1 cellular context compared by ENCODE assay signal in the genomic region with DNA sequence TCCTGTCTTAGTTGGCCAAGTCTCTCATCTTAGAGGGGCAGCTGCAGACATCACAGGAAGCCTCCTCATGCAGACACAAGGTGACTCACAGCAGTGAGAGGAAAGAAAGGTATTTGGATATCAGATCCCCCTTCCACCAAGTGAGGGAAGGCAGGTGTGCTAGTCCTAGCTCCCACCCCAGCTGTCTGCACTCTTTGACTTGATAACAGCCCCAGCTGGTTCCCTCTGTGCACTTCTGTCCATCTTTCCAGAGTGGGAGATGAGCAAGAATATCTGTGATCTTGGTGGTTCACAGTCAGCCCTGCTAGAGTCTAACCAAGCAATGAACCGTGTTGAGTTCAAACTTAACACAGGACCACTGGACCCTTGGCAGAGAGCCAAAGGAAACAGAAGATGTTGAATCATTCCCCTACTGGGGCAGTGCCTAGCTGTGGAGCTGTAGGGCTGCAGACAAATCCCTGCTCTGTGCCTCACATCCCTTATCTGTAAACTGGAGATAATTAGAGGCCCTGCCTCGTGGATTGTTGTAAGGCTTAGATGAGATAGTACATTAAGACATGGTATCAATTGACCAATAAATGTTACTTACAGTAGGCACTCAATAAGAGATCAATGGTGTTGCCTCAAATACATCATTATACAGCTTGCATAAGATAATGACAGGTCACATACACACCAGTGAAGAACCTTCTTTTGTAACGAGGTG.
TF ChIP-seq lines count a peak whose summit lies in the region.

No MANE protein-coding gene starts in this region.

TF ChIP-seq in HepG2, 621 proteins besides CTCF, POLR2A, EP300 and RAD21 (continued from another document and continues in another):
- TF ChIP-seq, protein P1, sequence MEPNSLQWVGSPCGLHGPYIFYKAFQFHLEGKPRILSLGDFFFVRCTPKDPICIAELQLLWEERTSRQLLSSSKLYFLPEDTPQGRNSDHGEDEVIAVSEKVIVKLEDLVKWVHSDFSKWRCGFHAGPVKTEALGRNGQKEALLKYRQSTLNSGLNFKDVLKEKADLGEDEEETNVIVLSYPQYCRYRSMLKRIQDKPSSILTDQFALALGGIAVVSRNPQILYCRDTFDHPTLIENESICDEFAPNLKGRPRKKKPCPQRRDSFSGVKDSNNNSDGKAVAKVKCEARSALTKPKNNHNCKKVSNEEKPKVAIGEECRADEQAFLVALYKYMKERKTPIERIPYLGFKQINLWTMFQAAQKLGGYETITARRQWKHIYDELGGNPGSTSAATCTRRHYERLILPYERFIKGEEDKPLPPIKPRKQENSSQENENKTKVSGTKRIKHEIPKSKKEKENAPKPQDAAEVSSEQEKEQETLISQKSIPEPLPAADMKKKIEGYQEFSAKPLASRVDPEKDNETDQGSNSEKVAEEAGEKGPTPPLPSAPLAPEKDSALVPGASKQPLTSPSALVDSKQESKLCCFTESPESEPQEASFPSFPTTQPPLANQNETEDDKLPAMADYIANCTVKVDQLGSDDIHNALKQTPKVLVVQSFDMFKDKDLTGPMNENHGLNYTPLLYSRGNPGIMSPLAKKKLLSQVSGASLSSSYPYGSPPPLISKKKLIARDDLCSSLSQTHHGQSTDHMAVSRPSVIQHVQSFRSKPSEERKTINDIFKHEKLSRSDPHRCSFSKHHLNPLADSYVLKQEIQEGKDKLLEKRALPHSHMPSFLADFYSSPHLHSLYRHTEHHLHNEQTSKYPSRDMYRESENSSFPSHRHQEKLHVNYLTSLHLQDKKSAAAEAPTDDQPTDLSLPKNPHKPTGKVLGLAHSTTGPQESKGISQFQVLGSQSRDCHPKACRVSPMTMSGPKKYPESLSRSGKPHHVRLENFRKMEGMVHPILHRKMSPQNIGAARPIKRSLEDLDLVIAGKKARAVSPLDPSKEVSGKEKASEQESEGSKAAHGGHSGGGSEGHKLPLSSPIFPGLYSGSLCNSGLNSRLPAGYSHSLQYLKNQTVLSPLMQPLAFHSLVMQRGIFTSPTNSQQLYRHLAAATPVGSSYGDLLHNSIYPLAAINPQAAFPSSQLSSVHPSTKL (CRISPR knock-in tag; IDR thresholded peaks at IDR 0.05) = peak; percentile 86
- TF ChIP-seq ZNF510 (CRISPR knock-in tag; IDR thresholded peaks at IDR 0.05; ENCODE audit: low read depth) (no peak), ZFX (CRISPR knock-in tag; IDR thresholded peaks at IDR 0.05; ENCODE audit: low read depth) (peak; percentile 44; the same call in 1 of the 2 replicates), ZNF33B (CRISPR knock-in tag; IDR thresholded peaks at IDR 0.05) (0 out of 2 replicates have a peak, but pooled peaks have one; percentile 23), TBP (CRISPR knock-in tag; IDR thresholded peaks at IDR 0.05) (no peak), NCOR1 (IDR thresholded peaks at IDR 0.05; ENCODE audit: borderline replicate concordance, low read length) (no peak; the same call in 1 of the 2 replicates), SP2 (CRISPR knock-in tag; IDR thresholded peaks at IDR 0.05) (no peak), MXD4 (CRISPR knock-in tag; IDR thresholded peaks at IDR 0.05) (0 out of 2 replicates have a peak, but pooled peaks have one; percentile 54), NONO (IDR thresholded peaks at IDR 0.05) (no peak), NONO (CRISPR knock-in tag; conservative IDR thresholded peaks at IDR 0.05) (0 out of 2 replicates have a peak, but pooled peaks have one; percentile 17), LCORL (IDR thresholded peaks at IDR 0.05) (peak; percentile 85), LCORL (CRISPR knock-in tag; IDR thresholded peaks at IDR 0.05) (peak; percentile 83; the same call in 1 of the 2 replicates), POGZ (CRISPR knock-in tag; IDR thresholded peaks at IDR 0.05) (peak; percentile 83), CREM (IDR thresholded peaks at IDR 0.05) (peak; percentile 13; the same call in 1 of the 2 replicates), CREM (CRISPR knock-in tag; IDR thresholded peaks at IDR 0.05) (no peak), GTF3A (CRISPR knock-in tag; conservative IDR thresholded peaks at IDR 0.05) (no peak), ISL2 (CRISPR knock-in tag; IDR thresholded peaks at IDR 0.05) (0 out of 2 replicates have a peak, but pooled peaks have one; percentile 64), ZNF367 (CRISPR knock-in tag; IDR thresholded peaks at IDR 0.05; ENCODE audit: borderline replicate concordance) (no peak), SOX6 (IDR thresholded peaks at IDR 0.05) (no peak), SOX6 (CRISPR knock-in tag; IDR thresholded peaks at IDR 0.05) (peak; percentile 90), NFKBIZ (CRISPR knock-in tag; IDR thresholded peaks at IDR 0.05) (no peak), TBX2 (CRISPR knock-in tag; IDR thresholded peaks at IDR 0.05; ENCODE audit: borderline replicate concordance) (peak; percentile 73), RBM22 (optimal IDR thresholded peaks at IDR 0.05; ENCODE audit: low read length) (no peak), SUZ12 (IDR thresholded peaks at IDR 0.05; ENCODE audit: low read depth, low read length) (no peak), ZFP36 (IDR thresholded peaks at IDR 0.05; ENCODE audit: borderline replicate concordance, low read depth, low read length, partially characterized antibody) (no peak), ZNF781 (CRISPR knock-in tag; IDR thresholded peaks at IDR 0.05; ENCODE audit: borderline replicate concordance, not compliant biosample characterization) (no peak)
- TF ChIP-seq, protein P2, sequence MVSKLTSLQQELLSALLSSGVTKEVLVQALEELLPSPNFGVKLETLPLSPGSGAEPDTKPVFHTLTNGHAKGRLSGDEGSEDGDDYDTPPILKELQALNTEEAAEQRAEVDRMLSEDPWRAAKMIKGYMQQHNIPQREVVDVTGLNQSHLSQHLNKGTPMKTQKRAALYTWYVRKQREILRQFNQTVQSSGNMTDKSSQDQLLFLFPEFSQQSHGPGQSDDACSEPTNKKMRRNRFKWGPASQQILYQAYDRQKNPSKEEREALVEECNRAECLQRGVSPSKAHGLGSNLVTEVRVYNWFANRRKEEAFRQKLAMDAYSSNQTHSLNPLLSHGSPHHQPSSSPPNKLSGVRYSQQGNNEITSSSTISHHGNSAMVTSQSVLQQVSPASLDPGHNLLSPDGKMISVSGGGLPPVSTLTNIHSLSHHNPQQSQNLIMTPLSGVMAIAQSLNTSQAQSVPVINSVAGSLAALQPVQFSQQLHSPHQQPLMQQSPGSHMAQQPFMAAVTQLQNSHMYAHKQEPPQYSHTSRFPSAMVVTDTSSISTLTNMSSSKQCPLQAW (CRISPR knock-in tag; IDR thresholded peaks at IDR 0.05) = peak; percentile 55
- TF ChIP-seq, protein P3, sequence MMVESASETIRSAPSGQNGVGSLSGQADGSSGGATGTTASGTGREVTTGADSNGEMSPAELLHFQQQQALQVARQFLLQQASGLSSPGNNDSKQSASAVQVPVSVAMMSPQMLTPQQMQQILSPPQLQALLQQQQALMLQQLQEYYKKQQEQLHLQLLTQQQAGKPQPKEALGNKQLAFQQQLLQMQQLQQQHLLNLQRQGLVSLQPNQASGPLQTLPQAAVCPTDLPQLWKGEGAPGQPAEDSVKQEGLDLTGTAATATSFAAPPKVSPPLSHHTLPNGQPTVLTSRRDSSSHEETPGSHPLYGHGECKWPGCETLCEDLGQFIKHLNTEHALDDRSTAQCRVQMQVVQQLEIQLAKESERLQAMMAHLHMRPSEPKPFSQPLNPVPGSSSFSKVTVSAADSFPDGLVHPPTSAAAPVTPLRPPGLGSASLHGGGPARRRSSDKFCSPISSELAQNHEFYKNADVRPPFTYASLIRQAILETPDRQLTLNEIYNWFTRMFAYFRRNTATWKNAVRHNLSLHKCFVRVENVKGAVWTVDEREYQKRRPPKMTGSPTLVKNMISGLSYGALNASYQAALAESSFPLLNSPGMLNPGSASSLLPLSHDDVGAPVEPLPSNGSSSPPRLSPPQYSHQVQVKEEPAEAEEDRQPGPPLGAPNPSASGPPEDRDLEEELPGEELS (CRISPR knock-in tag; IDR thresholded peaks at IDR 0.05) = peak; percentile 74
- TF ChIP-seq, protein P4, sequence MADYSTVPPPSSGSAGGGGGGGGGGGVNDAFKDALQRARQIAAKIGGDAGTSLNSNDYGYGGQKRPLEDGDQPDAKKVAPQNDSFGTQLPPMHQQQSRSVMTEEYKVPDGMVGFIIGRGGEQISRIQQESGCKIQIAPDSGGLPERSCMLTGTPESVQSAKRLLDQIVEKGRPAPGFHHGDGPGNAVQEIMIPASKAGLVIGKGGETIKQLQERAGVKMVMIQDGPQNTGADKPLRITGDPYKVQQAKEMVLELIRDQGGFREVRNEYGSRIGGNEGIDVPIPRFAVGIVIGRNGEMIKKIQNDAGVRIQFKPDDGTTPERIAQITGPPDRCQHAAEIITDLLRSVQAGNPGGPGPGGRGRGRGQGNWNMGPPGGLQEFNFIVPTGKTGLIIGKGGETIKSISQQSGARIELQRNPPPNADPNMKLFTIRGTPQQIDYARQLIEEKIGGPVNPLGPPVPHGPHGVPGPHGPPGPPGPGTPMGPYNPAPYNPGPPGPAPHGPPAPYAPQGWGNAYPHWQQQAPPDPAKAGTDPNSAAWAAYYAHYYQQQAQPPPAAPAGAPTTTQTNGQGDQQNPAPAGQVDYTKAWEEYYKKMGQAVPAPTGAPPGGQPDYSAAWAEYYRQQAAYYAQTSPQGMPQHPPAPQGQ (CRISPR knock-in tag; IDR thresholded peaks at IDR 0.05; ENCODE audit: borderline replicate concordance) = 0 out of 2 replicates have a peak, but pooled peaks have one; percentile 27
- TF ChIP-seq, protein P5, sequence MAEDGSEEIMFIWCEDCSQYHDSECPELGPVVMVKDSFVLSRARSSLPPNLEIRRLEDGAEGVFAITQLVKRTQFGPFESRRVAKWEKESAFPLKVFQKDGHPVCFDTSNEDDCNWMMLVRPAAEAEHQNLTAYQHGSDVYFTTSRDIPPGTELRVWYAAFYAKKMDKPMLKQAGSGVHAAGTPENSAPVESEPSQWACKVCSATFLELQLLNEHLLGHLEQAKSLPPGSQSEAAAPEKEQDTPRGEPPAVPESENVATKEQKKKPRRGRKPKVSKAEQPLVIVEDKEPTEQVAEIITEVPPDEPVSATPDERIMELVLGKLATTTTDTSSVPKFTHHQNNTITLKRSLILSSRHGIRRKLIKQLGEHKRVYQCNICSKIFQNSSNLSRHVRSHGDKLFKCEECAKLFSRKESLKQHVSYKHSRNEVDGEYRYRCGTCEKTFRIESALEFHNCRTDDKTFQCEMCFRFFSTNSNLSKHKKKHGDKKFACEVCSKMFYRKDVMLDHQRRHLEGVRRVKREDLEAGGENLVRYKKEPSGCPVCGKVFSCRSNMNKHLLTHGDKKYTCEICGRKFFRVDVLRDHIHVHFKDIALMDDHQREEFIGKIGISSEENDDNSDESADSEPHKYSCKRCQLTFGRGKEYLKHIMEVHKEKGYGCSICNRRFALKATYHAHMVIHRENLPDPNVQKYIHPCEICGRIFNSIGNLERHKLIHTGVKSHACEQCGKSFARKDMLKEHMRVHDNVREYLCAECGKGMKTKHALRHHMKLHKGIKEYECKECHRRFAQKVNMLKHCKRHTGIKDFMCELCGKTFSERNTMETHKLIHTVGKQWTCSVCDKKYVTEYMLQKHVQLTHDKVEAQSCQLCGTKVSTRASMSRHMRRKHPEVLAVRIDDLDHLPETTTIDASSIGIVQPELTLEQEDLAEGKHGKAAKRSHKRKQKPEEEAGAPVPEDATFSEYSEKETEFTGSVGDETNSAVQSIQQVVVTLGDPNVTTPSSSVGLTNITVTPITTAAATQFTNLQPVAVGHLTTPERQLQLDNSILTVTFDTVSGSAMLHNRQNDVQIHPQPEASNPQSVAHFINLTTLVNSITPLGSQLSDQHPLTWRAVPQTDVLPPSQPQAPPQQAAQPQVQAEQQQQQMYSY (CRISPR knock-in tag; IDR thresholded peaks at IDR 0.05) = no peak
- TF ChIP-seq, protein P6, sequence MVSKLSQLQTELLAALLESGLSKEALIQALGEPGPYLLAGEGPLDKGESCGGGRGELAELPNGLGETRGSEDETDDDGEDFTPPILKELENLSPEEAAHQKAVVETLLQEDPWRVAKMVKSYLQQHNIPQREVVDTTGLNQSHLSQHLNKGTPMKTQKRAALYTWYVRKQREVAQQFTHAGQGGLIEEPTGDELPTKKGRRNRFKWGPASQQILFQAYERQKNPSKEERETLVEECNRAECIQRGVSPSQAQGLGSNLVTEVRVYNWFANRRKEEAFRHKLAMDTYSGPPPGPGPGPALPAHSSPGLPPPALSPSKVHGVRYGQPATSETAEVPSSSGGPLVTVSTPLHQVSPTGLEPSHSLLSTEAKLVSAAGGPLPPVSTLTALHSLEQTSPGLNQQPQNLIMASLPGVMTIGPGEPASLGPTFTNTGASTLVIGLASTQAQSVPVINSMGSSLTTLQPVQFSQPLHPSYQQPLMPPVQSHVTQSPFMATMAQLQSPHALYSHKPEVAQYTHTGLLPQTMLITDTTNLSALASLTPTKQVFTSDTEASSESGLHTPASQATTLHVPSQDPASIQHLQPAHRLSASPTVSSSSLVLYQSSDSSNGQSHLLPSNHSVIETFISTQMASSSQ (IDR thresholded peaks at IDR 0.05; ENCODE audit: low read depth) = peak; percentile 50; the same call in 1 of the 2 replicates
- TF ChIP-seq, protein P6 (CRISPR knock-in tag; IDR thresholded peaks at IDR 0.05; ENCODE audit: borderline replicate concordance) = peak; percentile 80; the same call in 1 of the 2 replicates
- TF ChIP-seq, protein P7, sequence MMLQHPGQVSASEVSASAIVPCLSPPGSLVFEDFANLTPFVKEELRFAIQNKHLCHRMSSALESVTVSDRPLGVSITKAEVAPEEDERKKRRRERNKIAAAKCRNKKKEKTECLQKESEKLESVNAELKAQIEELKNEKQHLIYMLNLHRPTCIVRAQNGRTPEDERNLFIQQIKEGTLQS (CRISPR knock-in tag; IDR thresholded peaks at IDR 0.05) = peak; percentile 35; the same call in 1 of the 2 replicates
- TF ChIP-seq, protein P8, sequence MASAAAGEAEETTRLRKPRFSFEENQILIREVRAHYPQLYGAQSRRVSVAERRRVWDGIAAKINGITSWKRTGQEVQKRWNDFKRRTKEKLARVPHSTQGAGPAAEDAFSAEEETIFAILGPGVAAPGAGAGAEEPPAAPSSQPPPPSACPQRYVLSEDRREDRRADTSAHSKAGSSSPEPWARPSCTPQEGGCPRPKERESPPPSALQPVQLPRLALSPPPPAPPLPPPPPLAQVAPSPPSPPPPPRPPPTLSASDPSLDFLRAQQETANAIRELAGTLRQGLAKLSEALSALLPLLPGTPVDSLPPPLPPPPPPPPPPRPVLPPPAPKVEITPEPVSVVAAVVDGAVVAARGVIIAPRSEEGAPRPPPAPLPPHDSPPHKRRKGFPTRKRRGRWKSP (CRISPR knock-in tag; IDR thresholded peaks at IDR 0.05) = 0 out of 2 replicates have a peak, but pooled peaks have one; percentile 52
- TF ChIP-seq, protein P9, sequence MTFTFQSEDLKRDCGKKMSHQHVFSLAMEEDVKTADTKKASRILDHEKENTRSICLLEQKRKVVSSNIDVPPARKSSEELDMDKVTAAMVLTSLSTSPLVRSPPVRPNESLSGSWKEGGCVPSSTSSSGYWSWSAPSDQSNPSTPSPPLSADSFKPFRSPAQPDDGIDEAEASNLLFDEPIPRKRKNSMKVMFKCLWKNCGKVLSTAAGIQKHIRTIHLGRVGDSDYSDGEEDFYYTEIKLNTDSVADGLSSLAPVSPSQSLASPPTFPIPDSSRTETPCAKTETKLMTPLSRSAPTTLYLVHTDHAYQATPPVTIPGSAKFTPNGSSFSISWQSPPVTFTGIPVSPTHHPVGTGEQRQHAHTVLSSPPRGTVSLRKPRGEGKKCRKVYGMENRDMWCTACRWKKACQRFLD (CRISPR knock-in tag; IDR thresholded peaks at IDR 0.05; ENCODE audit: borderline replicate concordance) = no peak
